13 cellular contexts compared by ENCODE assay signal in the genomic region with DNA sequence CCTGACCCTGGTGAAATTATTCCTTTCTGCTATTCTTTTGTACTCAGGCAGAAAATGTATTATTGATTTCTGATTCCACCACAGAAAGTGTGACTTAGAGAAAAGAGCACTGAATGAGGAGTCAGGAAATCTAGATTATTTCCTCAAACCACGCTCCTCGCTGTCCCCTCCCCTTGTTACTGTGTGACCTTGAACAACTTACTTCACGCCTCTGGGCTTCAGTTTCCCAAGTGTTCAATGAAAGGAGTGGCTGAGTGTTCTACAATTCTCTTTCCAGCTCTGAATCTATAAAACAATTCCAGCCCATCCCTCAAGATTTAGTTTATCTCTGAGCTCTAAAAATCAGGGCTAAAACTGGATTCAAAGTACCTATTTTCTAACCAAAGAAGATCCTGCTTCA. TPM values are rescaled to one million over a fixed set of nuclear protein-coding genes. Genes with fewer than 3 reads are reported as not detected.
DNase-seq lines count a peak whose midpoint lies in the region; ATAC-seq, FAIRE-seq and TF ChIP-seq lines count a peak whose summit lies in the region.
"Had no signal": no experiment of that assay in that cellular context is flagged by ENCODE, and none has a peak within 500 bp of the region (broad histone marks: within the 10 kb centered on the region; RNA-seq: fewer than 3 reads in every experiment).

No MANE protein-coding gene starts in this region.

- dilution Hi-C loops in endothelial cell of umbilical vein (cut with MboI; ENCODE audit: extremely low pct_ligation_motif_present, low sequenced_read_pairs): no loop called here

- intact Hi-C loops in endothelial cell of umbilical vein (cut with micrococcal nuclease): loop anchor here (5.0 kb wide), 2 partner anchors 84 to 124 kb away; no protein-coding TSS in a partner anchor

- CTCF ChIA-PET in endothelial cell of umbilical vein (lab: Charles Lee): interaction anchor here (0.7 to 1.3 kb wide), 2 partner anchors 26 to 76 kb away, joined by 3 to 4 read pairs; no protein-coding TSS in a partner anchor

- no peaks in the 10 kb centered on the region for H3K27me3 Mint-ChIP-seq in activated naive CD8-positive, alpha-beta T cell
- H3K27me3 Mint-ChIP-seq in activated naive CD8-positive, alpha-beta T cell treated with anti-CD3 and anti-CD28 coated beads for 36 hours: no peaks in the 10 kb centered on the region
- H3K27me3 Mint-ChIP-seq in T-helper 17 cell (no peaks in the 10 kb centered on the region), progenitor cell of endocrine pancreas (peaks cover 30% of the 10 kb centered on the region)
- H3K27me3 Mint-ChIP-seq: memory B cell had no signal

- H3K4me3 ChIP-seq in endothelial cell of umbilical vein (replicated peaks in 1 of 3; ENCODE audit: insufficient read depth in 1 of 3, low read depth in 1 of 3, low read length in 3 of 3): no peak overlapping the region

- no peak overlapping the region for H2AFZ ChIP-seq in endothelial cell of umbilical vein (ENCODE audit: low read depth, low read length)

- DNase-seq in activated naive CD8-positive, alpha-beta T cell treated with anti-CD3 and anti-CD28 coated beads for 36 hours: no peak
- DNase-seq in T-helper 17 cell (no peak), endothelial cell of umbilical vein (ENCODE audit: low read depth, low spot score) (no peak), DMS79 (lab: John Stamatoyannopoulos, UW) (no peak), glomerular visceral epithelial cell (ENCODE audit: extremely low spot score) (no peak), progenitor cell of endocrine pancreas (ENCODE audit: low spot score, unreplicated experiment) (no peak)
- DNase-seq in stimulated activated effector memory CD8-positive, alpha-beta T cell treated with anti-CD3 and anti-CD28 coated beads, Interleukin-12 subunit alpha, Interleukin-12 subunit beta, amount 100 ng/mL, for 72 hours (ENCODE audit: low spot score in 2 of 2): no peak
- DNase-seq: brain microvascular endothelial cell, NCI-H69 had no signal

- peaks cover 18% of the 10 kb centered on the region for H3K4me1 ChIP-seq in endothelial cell of umbilical vein (ENCODE audit: control insufficient read depth, extremely low read depth, insufficient read depth, low read length)

- H3K4me1 Mint-ChIP-seq in activated naive CD8-positive, alpha-beta T cell (ENCODE audit: low read depth): peaks cover 46% of the 10 kb centered on the region
- peaks cover 38% of the 10 kb centered on the region for H3K4me1 Mint-ChIP-seq in activated naive CD8-positive, alpha-beta T cell treated with anti-CD3 and anti-CD28 coated beads for 36 hours
- H3K4me1 Mint-ChIP-seq in T-helper 17 cell (peaks cover 47% of the 10 kb centered on the region), progenitor cell of endocrine pancreas (ENCODE audit: low read depth) (peaks cover 28% of the 10 kb centered on the region)
- H3K4me1 Mint-ChIP-seq in stimulated activated effector memory CD8-positive, alpha-beta T cell treated with anti-CD3 and anti-CD28 coated beads, Interleukin-12 subunit alpha, Interleukin-12 subunit beta, amount 100 ng/mL, for 72 hours: peaks cover 46% of the 10 kb centered on the region

- no peak overlapping the region for H3K4me2 ChIP-seq in endothelial cell of umbilical vein (ENCODE audit: insufficient read depth, low read length)

- no peaks in the 10 kb centered on the region for H3K27me3 ChIP-seq in endothelial cell of umbilical vein (ENCODE audit: control insufficient read depth in 2 of 2, insufficient read depth in 2 of 2, low read length in 2 of 2)
- H3K27me3 ChIP-seq: brain microvascular endothelial cell, foreskin keratinocyte had no signal

- H3K4me3 Mint-ChIP-seq in activated naive CD8-positive, alpha-beta T cell: peak overlapping the region; percentile 92
- H3K4me3 Mint-ChIP-seq in activated naive CD8-positive, alpha-beta T cell treated with anti-CD3 and anti-CD28 coated beads for 36 hours: no peak overlapping the region
- H3K4me3 Mint-ChIP-seq in T-helper 17 cell: peak overlapping the region; percentile 100
- H3K4me3 Mint-ChIP-seq in stimulated activated effector memory CD8-positive, alpha-beta T cell treated with anti-CD3 and anti-CD28 coated beads, Interleukin-12 subunit alpha, Interleukin-12 subunit beta, amount 100 ng/mL, for 72 hours: peak overlapping the region; percentile 88
- no peak overlapping the region for H3K4me3 Mint-ChIP-seq in progenitor cell of endocrine pancreas (ENCODE audit: low read depth)
- H3K4me3 Mint-ChIP-seq: memory B cell had no signal

- no peak for TF ChIP-seq CTCF in endothelial cell of umbilical vein (IDR thresholded peaks at IDR 0.05; ENCODE audit: extremely low read depth in 1 of 2, insufficient read depth in 1 of 2, low read depth in 1 of 2, low read length in 2 of 2)
- TF ChIP-seq CTCF in progenitor cell of endocrine pancreas (IDR thresholded peaks at IDR 0.05; ENCODE audit: unreplicated experiment): no peak

- H3K36me3 ChIP-seq in endothelial cell of umbilical vein (ENCODE audit: control insufficient read depth in 2 of 2, extremely low read depth in 1 of 2, insufficient read depth in 2 of 2, low read length in 2 of 2): no peaks in the 10 kb centered on the region
- H3K36me3 ChIP-seq: brain microvascular endothelial cell had no signal

- POLR2A ChIA-PET in endothelial cell of umbilical vein (lab: Charles Lee): no interaction called here

- peaks cover 73% of the 10 kb centered on the region for H3K79me2 ChIP-seq in endothelial cell of umbilical vein (ENCODE audit: control insufficient read depth, insufficient read depth, low read length)

- no peak for TF ChIP-seq POLR2A in endothelial cell of umbilical vein (IDR thresholded peaks at IDR 0.05; ENCODE audit: low read depth, low read length)

- no peak for ATAC-seq in T-helper 17 cell
- no peak for ATAC-seq in stimulated activated effector memory CD8-positive, alpha-beta T cell treated with anti-CD3 and anti-CD28 coated beads, Interleukin-12 subunit alpha, Interleukin-12 subunit beta, amount 100 ng/mL, for 72 hours
- ATAC-seq: foreskin keratinocyte, Panc1 had no signal

- H4K20me1 ChIP-seq in endothelial cell of umbilical vein (replicated peaks; ENCODE audit: control insufficient read depth, extremely low read depth, insufficient read depth, low read length): no peaks in the 10 kb centered on the region

- no peaks in the 10 kb centered on the region for H3K9me1 ChIP-seq in endothelial cell of umbilical vein (replicated peaks; ENCODE audit: control insufficient read depth, extremely low read depth, insufficient read depth, low read length)

- BruUV-seq in endothelial cell of umbilical vein (replicated peaks; lab: Mats Ljungman, UMichigan): no TSS peak

- H3K27ac ChIP-seq in endothelial cell of umbilical vein (ENCODE audit: insufficient read depth, low read depth, low read length): no peak overlapping the region
- H3K27ac ChIP-seq: brain microvascular endothelial cell, foreskin keratinocyte had no signal

- H3K36me3 Mint-ChIP-seq in activated naive CD8-positive, alpha-beta T cell: no peaks in the 10 kb centered on the region
- no peaks in the 10 kb centered on the region for H3K36me3 Mint-ChIP-seq in activated naive CD8-positive, alpha-beta T cell treated with anti-CD3 and anti-CD28 coated beads for 36 hours
- H3K36me3 Mint-ChIP-seq in T-helper 17 cell (ENCODE audit: low read depth) (peaks cover 8% of the 10 kb centered on the region), progenitor cell of endocrine pancreas (ENCODE audit: insufficient read depth) (no peaks in the 10 kb centered on the region)
- H3K36me3 Mint-ChIP-seq in stimulated activated effector memory CD8-positive, alpha-beta T cell treated with anti-CD3 and anti-CD28 coated beads, Interleukin-12 subunit alpha, Interleukin-12 subunit beta, amount 100 ng/mL, for 72 hours: peaks cover 11% of the 10 kb centered on the region
- H3K36me3 Mint-ChIP-seq: memory B cell had no signal

- H3K27ac Mint-ChIP-seq in activated naive CD8-positive, alpha-beta T cell: peak overlapping the region; percentile 37
- no peak overlapping the region for H3K27ac Mint-ChIP-seq in activated naive CD8-positive, alpha-beta T cell treated with anti-CD3 and anti-CD28 coated beads for 36 hours
- H3K27ac Mint-ChIP-seq in T-helper 17 cell: peak overlapping the region; percentile 99
- peak overlapping the region; percentile 27 for H3K27ac Mint-ChIP-seq in stimulated activated effector memory CD8-positive, alpha-beta T cell treated with anti-CD3 and anti-CD28 coated beads, Interleukin-12 subunit alpha, Interleukin-12 subunit beta, amount 100 ng/mL, for 72 hours
- H3K27ac Mint-ChIP-seq in progenitor cell of endocrine pancreas: no peak overlapping the region
- H3K27ac Mint-ChIP-seq: memory B cell had no signal

- FAIRE-seq in endothelial cell of umbilical vein (lab: Jason Lieb, UNC): peak; percentile 49

- H3K9me3 ChIP-seq in T-helper 17 cell (ENCODE audit: control insufficient read depth, low read length, poor library complexity, severe bottlenecking) (no peaks in the 10 kb centered on the region), endothelial cell of umbilical vein (replicated peaks; ENCODE audit: control insufficient read depth, insufficient read depth, low read length) (no peaks in the 10 kb centered on the region)

- no peaks in the 10 kb centered on the region for H3K9me3 Mint-ChIP-seq in activated naive CD8-positive, alpha-beta T cell (ENCODE audit: low read depth)
- H3K9me3 Mint-ChIP-seq in activated naive CD8-positive, alpha-beta T cell treated with anti-CD3 and anti-CD28 coated beads for 36 hours: no peaks in the 10 kb centered on the region
- H3K9me3 Mint-ChIP-seq in stimulated activated effector memory CD8-positive, alpha-beta T cell treated with anti-CD3 and anti-CD28 coated beads, Interleukin-12 subunit alpha, Interleukin-12 subunit beta, amount 100 ng/mL, for 72 hours: no peaks in the 10 kb centered on the region
- H3K9me3 Mint-ChIP-seq in progenitor cell of endocrine pancreas (ENCODE audit: low read depth): no peaks in the 10 kb centered on the region
- H3K9me3 Mint-ChIP-seq: memory B cell had no signal

- no peak overlapping the region for H3K9ac ChIP-seq in endothelial cell of umbilical vein (replicated peaks; ENCODE audit: extremely low read depth, insufficient read depth, low read length)

TF ChIP-seq in endothelial cell of umbilical vein, 7 proteins besides CTCF, POLR2A, EP300 and RAD21 (continues in another document):
- TF ChIP-seq MYC (IDR thresholded peaks at IDR 0.05; ENCODE audit: low read depth, low read length) (no peak), JUN (IDR thresholded peaks at IDR 0.05; ENCODE audit: borderline replicate concordance, insufficient read depth, insufficient read length, low read depth) (no peak)

RNA-seq across cellular contexts. Expression of gene TNIK, which starts 3.4 kb away (rescaled TPM):
- 10 to 100 TPM; 21.3 to 24.6 TPM for total RNA-seq in activated naive CD8-positive, alpha-beta T cell treated with anti-CD3 and anti-CD28 coated beads for 36 hours
- 10 to 100 TPM; 96.4 to 98.9 TPM for total RNA-seq in T-helper 17 cell
- 29.6 and 39.7 TPM in 2 replicates for total RNA-seq in endothelial cell of umbilical vein
- polyA plus RNA-seq in endothelial cell of umbilical vein: 8.4 and 10.9 TPM in 2 replicates
- polyA plus RNA-seq in endothelial cell of umbilical vein (2011; cell fraction: cytosol; rRNA removed): 13.1 and 16.0 TPM in 2 replicates
- polyA plus RNA-seq in endothelial cell of umbilical vein (2011; cell fraction: nucleus; rRNA removed): 47.2 and 66.5 TPM in 2 replicates
- 28.6 and 47.4 TPM in 2 replicates for polyA plus RNA-seq in endothelial cell of umbilical vein (2012)
- polyA minus RNA-seq in endothelial cell of umbilical vein: 47.3 and 56.8 TPM in 2 replicates
- 0.41 TPM for polyA minus RNA-seq in endothelial cell of umbilical vein (2011; cell fraction: cytosol; rRNA and poly(A)+ RNA removed)
- polyA minus RNA-seq in endothelial cell of umbilical vein (2011; cell fraction: nucleus; rRNA and poly(A)+ RNA removed): 96.8 and 159 TPM in 2 replicates
- total RNA-seq in progenitor cell of endocrine pancreas: 15.7 and 17.7 TPM in 2 replicates

Comparison
In these comparisons a context has a peak if more than half of its experiments do, and no peak if none do; other contexts are left out.
1. H3K27ac Mint-ChIP-seq: peak in activated naive CD8-positive, alpha-beta T cell (single experiment), T-helper 17 cell (single experiment) and stimulated activated effector memory CD8-positive, alpha-beta T cell treated with anti-CD3 and anti-CD28 coated beads, Interleukin-12 subunit alpha, Interleukin-12 subunit beta, amount 100 ng/mL, for 72 hours (single experiment); none in activated naive CD8-positive, alpha-beta T cell treated with anti-CD3 and anti-CD28 coated beads for 36 hours (single experiment) and progenitor cell of endocrine pancreas (single experiment).
2. H3K4me3 Mint-ChIP-seq: peak in activated naive CD8-positive, alpha-beta T cell (single experiment), T-helper 17 cell (single experiment) and stimulated activated effector memory CD8-positive, alpha-beta T cell treated with anti-CD3 and anti-CD28 coated beads, Interleukin-12 subunit alpha, Interleukin-12 subunit beta, amount 100 ng/mL, for 72 hours (single experiment); none in activated naive CD8-positive, alpha-beta T cell treated with anti-CD3 and anti-CD28 coated beads for 36 hours (single experiment) and progenitor cell of endocrine pancreas (single experiment).